Comparison of ENCODE assay signal across 8 cellular contexts in genomic region chr5:181205735-181206401, GRCh38.
A peak's percentile ranks its signal among the peaks of the same experiment; 100 is the strongest.
DNase-seq lines count a peak whose midpoint lies in the region; ATAC-seq lines count a peak whose summit lies in the region.

No MANE protein-coding gene starts in this region.

- peak overlapping the region; percentile 99 for H3K27ac Mint-ChIP-seq in stimulated activated naive B cell treated with anti-CD40 and anti-IgM and Interleukin-4, amounts not matched to agents 10 μg/mL and 1 μg/mL and 100 μg/mL, for 72 hours

- no peaks in the 10 kb centered on the region for H3K9me3 Mint-ChIP-seq in stimulated activated naive B cell treated with anti-CD40 and anti-IgM and Interleukin-4, amounts not matched to agents 10 μg/mL and 1 μg/mL and 100 μg/mL, for 72 hours

- H3K36me3 ChIP-seq in HUES48 (ENCODE audit: control insufficient read depth, insufficient read depth, low read length) (no peaks in the 10 kb centered on the region), iPS-18a (ENCODE audit: control insufficient read depth, low read depth, low read length) (no peaks in the 10 kb centered on the region)

- peak overlapping the region; percentile 97 for H3K4me3 ChIP-seq in HUES48 (ENCODE audit: low read depth, low read length)
- H3K4me3 ChIP-seq in iPS-18a (ENCODE audit: low read length): peak overlapping the region; percentile 89

- H3K4me1 Mint-ChIP-seq in stimulated activated naive B cell treated with anti-CD40 and anti-IgM and Interleukin-4, amounts not matched to agents 10 μg/mL and 1 μg/mL and 100 μg/mL, for 72 hours: peaks cover 34 to 49% of the 10 kb centered on the region in 2 donors

- no peak overlapping the region for H3K9ac ChIP-seq in HUES48 (ENCODE audit: low read depth, low read length)
- no peak overlapping the region for H3K9ac ChIP-seq in iPS-18a (ENCODE audit: low read length)

- peak; percentile 53 for DNase-seq in activated naive CD4-positive, alpha-beta T cell treated with anti-CD3 and anti-CD28 coated beads, Interleukin-2, amount 50 U/mL, for 16 hours
- no peak for DNase-seq in stimulated activated naive B cell treated with anti-CD40 and anti-IgM and Interleukin-4, amounts not matched to agents 10 μg/mL and 1 μg/mL and 100 μg/mL, for 72 hours
- DNase-seq in DMS79 treated with DMSO at 0.1 percent for 48 hours (lab: John Stamatoyannopoulos, UW) (no peak), NCI-H524 treated with DMSO at 0.1 percent for 48 hours (lab: John Stamatoyannopoulos, UW) (no peak)

- no peak overlapping the region for H3K27ac ChIP-seq in HUES48 (ENCODE audit: low read depth, low read length)
- no peak overlapping the region for H3K27ac ChIP-seq in iPS-18a (ENCODE audit: low read length)

- H3K4me1 ChIP-seq in HUES48 (ENCODE audit: control insufficient read depth, insufficient read depth, low read length) (peaks cover 1% of the 10 kb centered on the region; the same call in 1 of the 2 replicates), iPS-18a (ENCODE audit: control insufficient read depth, low read depth, low read length) (no peaks in the 10 kb centered on the region)

- ATAC-seq in stimulated activated naive B cell treated with anti-CD40 and anti-IgM and Interleukin-4, amounts not matched to agents 10 μg/mL and 1 μg/mL and 100 μg/mL, for 72 hours (replicated peaks): peak in 1 of 2 donors; percentile 13
- ATAC-seq in HG02763 (IDR thresholded peaks at IDR 0.05; ENCODE audit: unreplicated experiment) (no peak), GM21737 (IDR thresholded peaks at IDR 0.05; ENCODE audit: unreplicated experiment) (no peak)

- peaks cover 9 to 17% of the 10 kb centered on the region in 2 donors for H3K36me3 Mint-ChIP-seq in stimulated activated naive B cell treated with anti-CD40 and anti-IgM and Interleukin-4, amounts not matched to agents 10 μg/mL and 1 μg/mL and 100 μg/mL, for 72 hours

- H3K27me3 ChIP-seq in HUES48 (ENCODE audit: control insufficient read depth, insufficient read depth, low read length) (peaks cover 53% of the 10 kb centered on the region), iPS-18a (ENCODE audit: control insufficient read depth, insufficient read depth, low read length) (peaks cover 58% of the 10 kb centered on the region)

- H3K9me3 ChIP-seq in HUES48 (ENCODE audit: control insufficient read depth, insufficient read depth, low read length) (no peaks in the 10 kb centered on the region), iPS-18a (ENCODE audit: control insufficient read depth, low read depth, low read length) (no peaks in the 10 kb centered on the region)

- H3K27me3 Mint-ChIP-seq in stimulated activated naive B cell treated with anti-CD40 and anti-IgM and Interleukin-4, amounts not matched to agents 10 μg/mL and 1 μg/mL and 100 μg/mL, for 72 hours: peaks cover 30% of the 10 kb centered on the region in 2 donors

- peak overlapping the region; percentile 87 for H3K4me3 Mint-ChIP-seq in stimulated activated naive B cell treated with anti-CD40 and anti-IgM and Interleukin-4, amounts not matched to agents 10 μg/mL and 1 μg/mL and 100 μg/mL, for 72 hours
